ENCODE assay signal across 31 cellular contexts in the genomic region with DNA sequence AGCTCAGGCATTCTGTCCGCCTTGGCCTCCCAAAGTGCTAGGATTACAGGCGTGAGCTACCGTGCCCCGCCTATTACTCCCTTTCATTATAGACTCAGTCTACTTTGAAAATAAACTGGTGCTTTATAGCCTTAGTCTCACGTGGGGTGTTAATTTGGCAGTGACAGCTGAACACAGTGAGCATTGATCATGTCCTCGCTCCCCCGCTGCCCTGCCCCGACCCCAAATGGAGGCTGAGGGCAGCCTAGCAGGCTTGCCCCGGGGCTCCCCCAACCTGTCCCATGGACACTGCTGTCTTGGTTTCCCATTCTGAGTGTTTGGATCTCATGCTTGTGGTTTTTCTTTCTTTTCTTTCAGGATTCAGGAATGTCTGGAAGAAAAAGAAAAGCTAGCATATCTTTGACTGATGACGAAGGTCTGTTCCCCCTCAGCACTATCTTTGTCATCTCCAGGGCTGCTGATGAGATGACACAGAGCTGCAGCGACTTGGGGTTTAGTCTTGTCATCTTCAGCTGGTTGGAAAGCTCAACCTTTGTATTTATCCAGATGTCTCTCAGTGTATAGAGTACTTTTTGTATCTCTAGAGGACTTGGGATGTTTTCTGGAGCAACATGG. TPM values are rescaled to one million over a fixed set of nuclear protein-coding genes. Genes with fewer than 3 reads are reported as not detected.
A peak's percentile ranks its signal among the peaks of the same experiment; 100 is the strongest.
DNase-seq lines count a peak whose midpoint lies in the region; ATAC-seq, FAIRE-seq and TF ChIP-seq lines count a peak whose summit lies in the region.
"Had no signal": no experiment of that assay in that cellular context is flagged by ENCODE, and none has a peak within 500 bp of the region (broad histone marks: within the 10 kb centered on the region; RNA-seq: fewer than 3 reads in every experiment).

No MANE protein-coding gene starts in this region.

- H4K8ac ChIP-seq in H9 (replicated peaks; ENCODE audit: insufficient read length, low read depth, low read length) = no peak overlapping the region

- no peak overlapping the region for H2AFZ ChIP-seq in H9 (ENCODE audit: low read length)

- H3K23ac ChIP-seq in H9 (ENCODE audit: insufficient read length, low read depth, low read length) = no peak overlapping the region

- no peak for ATAC-seq in activated T-helper 17 cell treated with anti-CD3 and anti-CD28 coated beads, Interleukin-2, amount 50 U/mL, for 72 hours (replicated peaks)
- no peak for ATAC-seq in HG03025 (IDR thresholded peaks at IDR 0.05; ENCODE audit: low FRiP score, unreplicated experiment)
- ATAC-seq: activated T-cell treated with anti-CD3 and anti-CD28 coated beads, Interleukin-2, amount 50 U/mL, for 4 hours; body of pancreas; gastrocnemius medialis; GM12878 had no signal

- no peaks in the 10 kb centered on the region for H3K9me3 ChIP-seq in H9 (ENCODE audit: control insufficient read depth, low read depth, low read length)
- H3K9me3 ChIP-seq: body of pancreas, gastrocnemius medialis, neutrophil, sigmoid colon, tibial nerve had no signal

- H3K4ac ChIP-seq in H9 (ENCODE audit: low read depth, low read length) = no peak overlapping the region

- no peak overlapping the region for H4K5ac ChIP-seq in H9 (ENCODE audit: insufficient read length, low read depth, low read length)

- DNase-seq in H9 = no peak
- peak; percentile 21 for DNase-seq in hepatic stellate cell (ENCODE audit: low spot score)
- peak; percentile 52 for DNase-seq in putamen (ENCODE audit: low spot score)
- DNase-seq in NCI-H1105 treated with DMSO at 0.1 percent for 48 hours (lab: John Stamatoyannopoulos, UW) = no peak
- no peak for DNase-seq in NK-92 (lab: John Stamatoyannopoulos, UW; ENCODE audit: unreplicated experiment)
- DNase-seq in HTR-8/SVneo (ENCODE audit: insufficient read length, low spot score) = no peak
- DNase-seq: activated CD4-positive, alpha-beta T cell treated with anti-CD3 and anti-CD28 coated beads for 48 hours; activated gamma-delta T cell treated with Interleukin-2 at 50 U/mL for 16 hours; activated T-cell treated with anti-CD3 and anti-CD28 coated beads, Interleukin-2, amount 50 U/mL, for 4 hours; body of pancreas; CD8-positive, alpha-beta memory T cell; DMS 273 treated with DMSO at 0.1 percent for 48 hours; dorsolateral prefrontal cortex; gastrocnemius medialis; mammary epithelial cell; NCI-H1092; NCI-H1694 treated with DMSO at 0.1 percent for 48 hours; NCI-H446 treated with DMSO at 0.1 percent for 48 hours; NCI-H774; sigmoid colon; stimulated activated CD4-positive, alpha-beta T cell treated with anti-CD3 and anti-CD28 coated beads, Interleukin-4, amount 100 ng/mL, for 4 hours; T-helper 9 cell; WERI-Rb-1 had no signal

- peak overlapping the region; percentile 26 to 99 (median 44); a peak in 5 of 7 replicates for H3K27ac Mint-ChIP-seq in H9
- H3K27ac Mint-ChIP-seq in activated T-helper 17 cell treated with anti-CD3 and anti-CD28 coated beads, Interleukin-2, amount 50 U/mL, for 72 hours = peak overlapping the region; percentile 14
- H3K27ac Mint-ChIP-seq: B cell; CD8-positive, alpha-beta memory T cell; progenitor cell of endocrine pancreas had no signal

- no peaks in the 10 kb centered on the region for H4K20me1 ChIP-seq in H9 (ENCODE audit: control insufficient read depth, insufficient read depth, insufficient read length)

- peaks cover 59 to 74% (median 64%) of the 10 kb centered on the region in 3 experiments for H3K36me3 Mint-ChIP-seq in H9 (ENCODE audit: insufficient read depth in 1 of 3, low read depth in 3 of 3)
- H3K36me3 Mint-ChIP-seq in activated T-helper 17 cell treated with anti-CD3 and anti-CD28 coated beads, Interleukin-2, amount 50 U/mL, for 72 hours (ENCODE audit: low read depth) = peaks cover 94% of the 10 kb centered on the region

- peaks cover 47 to 56% of the 10 kb centered on the region in 2 experiments for H3K4me1 Mint-ChIP-seq in H9
- H3K4me1 Mint-ChIP-seq in activated T-helper 17 cell treated with anti-CD3 and anti-CD28 coated beads, Interleukin-2, amount 50 U/mL, for 72 hours = no peaks in the 10 kb centered on the region
- H3K4me1 Mint-ChIP-seq: B cell had no signal

- no peaks in the 10 kb centered on the region for H3K23me2 ChIP-seq in H9 (ENCODE audit: insufficient read length, low read depth, low read length, poor library complexity, severe bottlenecking)

- H3K4me2 ChIP-seq in H9 (ENCODE audit: insufficient read depth, insufficient read length, low read length) = no peak overlapping the region

- H2BK20ac ChIP-seq in H9 (ENCODE audit: low read depth, low read length, poor library complexity, severe bottlenecking) = no peak overlapping the region

- no peak for TF ChIP-seq CTCF in H9 (conservative IDR thresholded peaks at IDR 0.05)

- H3K18ac ChIP-seq in H9 (ENCODE audit: insufficient read length, low read depth, low read length) = no peak overlapping the region

- no peak overlapping the region for H3K14ac ChIP-seq in H9 (ENCODE audit: insufficient read depth, low read length)

- no peaks in the 10 kb centered on the region; the same call in 1 of the 2 replicates for H3K27me3 Mint-ChIP-seq in H9 (ENCODE audit: low read depth)
- H3K27me3 Mint-ChIP-seq in activated T-helper 17 cell treated with anti-CD3 and anti-CD28 coated beads, Interleukin-2, amount 50 U/mL, for 72 hours = no peaks in the 10 kb centered on the region
- H3K27me3 Mint-ChIP-seq: B cell; CD8-positive, alpha-beta memory T cell; progenitor cell of endocrine pancreas had no signal

- H4K91ac ChIP-seq in H9 (ENCODE audit: insufficient read length, low read depth, low read length) = no peak overlapping the region

- no peak for FAIRE-seq in HTR-8/SVneo (lab: Jason Lieb, UNC)
- FAIRE-seq: endothelial cell of umbilical vein, GM12878 had no signal

- H2BK12ac ChIP-seq in H9 (ENCODE audit: insufficient read length, low read depth, low read length) = no peak overlapping the region

- no CpG with 5 or more reads among the region's 11 CpGs for WGBS in H9 (ENCODE audit: extremely low coverage, insufficient read length, low lambda C conversion rate)

- H3K4me1 ChIP-seq in H9 (ENCODE audit: insufficient read depth, low read length) = peaks cover 8% of the 10 kb centered on the region; the same call in 1 of the 2 replicates
- H3K4me1 ChIP-seq: body of pancreas, gastrocnemius medialis, sigmoid colon, tibial nerve had no signal

- no peak overlapping the region for H2AK5ac ChIP-seq in H9 (ENCODE audit: insufficient read length, low read length)

- no peak overlapping the region for H2BK120ac ChIP-seq in H9 (ENCODE audit: low read depth, low read length, poor library complexity, severe bottlenecking)

- H3K4me3 Mint-ChIP-seq in H9 = no peak overlapping the region
- no peak overlapping the region for H3K4me3 Mint-ChIP-seq in activated T-helper 17 cell treated with anti-CD3 and anti-CD28 coated beads, Interleukin-2, amount 50 U/mL, for 72 hours
- H3K4me3 Mint-ChIP-seq: activated T-cell treated with anti-CD3 and anti-CD28 coated beads, Interleukin-2, amount 50 U/mL, for 4 hours; B cell; CD8-positive, alpha-beta memory T cell had no signal

- H3K27ac ChIP-seq in H9 (ENCODE audit: insufficient read length, low read depth, low read length) = no peak overlapping the region
- H3K27ac ChIP-seq: body of pancreas, gastrocnemius medialis, neutrophil, sigmoid colon, tibial nerve, WERI-Rb-1 had no signal

- H3K79me2 ChIP-seq in H9 (ENCODE audit: insufficient read depth, low read length) = no peaks in the 10 kb centered on the region; the same call in 1 of the 2 replicates

- H2BK5ac ChIP-seq in H9 (ENCODE audit: insufficient read length, low read length) = no peak overlapping the region

- no peak overlapping the region for H3T11ph ChIP-seq in H9 (ENCODE audit: low read length)

- no peak overlapping the region for H3K56ac ChIP-seq in H9 (ENCODE audit: insufficient read length, low read depth, low read length)

- no peaks in the 10 kb centered on the region for H3K27me3 ChIP-seq in H9 (ENCODE audit: insufficient read depth, low read length)
- H3K27me3 ChIP-seq: body of pancreas, dorsolateral prefrontal cortex, gastrocnemius medialis, neutrophil, sigmoid colon, tibial nerve had no signal

- no peak overlapping the region for H2BK15ac ChIP-seq in H9 (ENCODE audit: low read depth, low read length)

- peaks cover 3% of the 10 kb centered on the region for H3K79me1 ChIP-seq in H9 (ENCODE audit: insufficient read depth, low read depth, low read length, poor library complexity, severe bottlenecking)

- H3K9ac ChIP-seq in H9 (ENCODE audit: extremely low read depth, insufficient read length, low read length) = no peak overlapping the region

- no peaks in the 10 kb centered on the region for H3K9me3 Mint-ChIP-seq in H9
- no peaks in the 10 kb centered on the region for H3K9me3 Mint-ChIP-seq in activated T-helper 17 cell treated with anti-CD3 and anti-CD28 coated beads, Interleukin-2, amount 50 U/mL, for 72 hours
- H3K9me3 Mint-ChIP-seq: activated T-cell treated with anti-CD3 and anti-CD28 coated beads, Interleukin-2, amount 50 U/mL, for 4 hours; CD8-positive, alpha-beta memory T cell had no signal

RNA-seq across cellular contexts. Expression of a gene that starts 42.2 kb away (rescaled TPM):
- 53.3 and 61.7 TPM in 2 replicates for total RNA-seq in H9 (2021)
- total RNA-seq in activated T-helper 17 cell treated with anti-CD3 and anti-CD28 coated beads, Interleukin-2, amount 50 U/mL, for 72 hours = 10 to 100 TPM; 47.1 to 60.0 TPM

Comparison
In these comparisons a context has a peak if more than half of its experiments do, and no peak if none do; other contexts are left out.
1. DNase-seq: peak in hepatic stellate cell (single experiment) and putamen (single experiment); none in H9 (single experiment), NCI-H1105 treated with DMSO at 0.1 percent for 48 hours (single experiment), NK-92 (single experiment) and HTR-8/SVneo (single experiment).